Comparison of ENCODE assay signal across 22 cellular contexts in the genomic region with DNA sequence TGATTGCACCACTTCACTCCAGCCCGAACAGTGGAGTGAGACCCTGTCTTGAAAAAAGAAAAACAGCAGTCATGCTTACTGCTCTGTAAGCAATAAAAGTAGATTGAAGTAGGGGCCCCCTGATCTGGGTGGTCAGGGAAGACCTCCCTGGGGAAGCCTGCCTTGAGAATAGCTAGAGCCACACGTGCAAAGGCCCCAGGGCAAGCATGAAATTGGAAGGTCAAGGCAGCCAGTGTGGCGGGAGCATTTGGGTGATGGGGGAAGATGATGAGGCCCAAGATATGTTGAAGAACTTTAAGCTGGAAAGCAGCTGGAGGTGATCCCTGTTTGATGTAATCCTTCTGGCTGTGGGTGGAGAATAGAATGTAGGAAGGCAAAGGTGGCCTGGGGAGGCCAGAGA.
DNase-seq lines count a peak whose midpoint lies in the region; ATAC-seq, FAIRE-seq and TF ChIP-seq lines count a peak whose summit lies in the region.
"Had no signal": no experiment of that assay in that cellular context is flagged by ENCODE, and none has a peak within 500 bp of the region (broad histone marks: within the 10 kb centered on the region; RNA-seq: fewer than 3 reads in every experiment).

No MANE protein-coding gene starts in this region.

- H3K4me3 ChIP-seq in CD8-positive, alpha-beta T cell (ENCODE audit: low read depth, low read length), result no peak overlapping the region
- H3K4me3 ChIP-seq in H1 (ENCODE audit: extremely low read depth in 1 of 4, insufficient read depth in 2 of 4, low read depth in 3 of 4, low read length in 4 of 4) (no peak overlapping the region), mammary epithelial cell (replicated peaks in 1 of 3; ENCODE audit: insufficient read depth in 1 of 3, low read depth in 2 of 3, low read length in 3 of 3) (no peak overlapping the region)
- H3K4me3 ChIP-seq: GM23248, MG63 had no signal

- no peak for TF ChIP-seq CTCF in CD8-positive, alpha-beta T cell (IDR thresholded peaks at IDR 0.05)
- TF ChIP-seq CTCF in H1 (IDR thresholded peaks at IDR 0.05; ENCODE audit: control extremely low read depth in 1 of 3, insufficient read depth in 1 of 3, low read depth in 1 of 3, low read length in 3 of 3) (no peak), neural crest cell (conservative IDR thresholded peaks at IDR 0.05) (no peak), mammary epithelial cell (conservative IDR thresholded peaks at IDR 0.05 in 1 of 2, IDR thresholded peaks at IDR 0.05 in 1 of 2; ENCODE audit: extremely low read depth in 1 of 2, insufficient read depth in 1 of 2, low read depth in 1 of 2, low read length in 2 of 2) (no peak)

- no peaks in the 10 kb centered on the region for H3K23me2 ChIP-seq in H1 (ENCODE audit: low read depth, low read length)

- no peak overlapping the region for H4K5ac ChIP-seq in H1 (ENCODE audit: insufficient read length, low read depth, low read length)

- H3K27ac Mint-ChIP-seq in CD8-positive, alpha-beta T cell, result peak overlapping the region; percentile 56
- H3K27ac Mint-ChIP-seq in IgD-negative memory B cell (peak overlapping the region in 2 of 3 donors; percentile 44), neural crest cell (ENCODE audit: unreplicated experiment) (peak overlapping the region; percentile 91)

- H2BK15ac ChIP-seq in H1 (ENCODE audit: low read length), result no peak overlapping the region

- H3K4me1 Mint-ChIP-seq in CD8-positive, alpha-beta T cell (ENCODE audit: low read depth), result peaks cover 3% of the 10 kb centered on the region
- H3K4me1 Mint-ChIP-seq in IgD-negative memory B cell, result peaks cover 27 to 40% (median 35%) of the 10 kb centered on the region in 3 donors
- peaks cover 17% of the 10 kb centered on the region for H3K4me1 Mint-ChIP-seq in neural crest cell

- peaks cover 3% of the 10 kb centered on the region for H3K79me1 ChIP-seq in H1 (ENCODE audit: low read depth, low read length)

- no peak overlapping the region for H2BK5ac ChIP-seq in H1 (ENCODE audit: low read depth, low read length)

- no peak overlapping the region for H3K9ac ChIP-seq in H1 (replicated peaks in 1 of 4; ENCODE audit: extremely low read depth in 1 of 4, low read depth in 3 of 4, low read length in 3 of 4)
- H3K9ac ChIP-seq in mammary epithelial cell (ENCODE audit: insufficient read depth, low read length), result no peak overlapping the region
- H3K9ac ChIP-seq: GM23248 had no signal

- peaks cover 6% of the 10 kb centered on the region for H3K36me3 Mint-ChIP-seq in CD8-positive, alpha-beta T cell
- H3K36me3 Mint-ChIP-seq in IgD-negative memory B cell (peaks cover 11% of the 10 kb centered on the region), neural crest cell (ENCODE audit: low read depth) (peaks cover 3% of the 10 kb centered on the region)

- ATAC-seq in CD8-positive, alpha-beta T cell, result no peak
- ATAC-seq: HepG2, Panc1 had no signal

- H4K20me1 ChIP-seq in H1 (replicated peaks in 1 of 2; ENCODE audit: control insufficient read depth in 1 of 2, insufficient read depth in 2 of 2, low read length in 2 of 2) (no peaks in the 10 kb centered on the region), mammary epithelial cell (ENCODE audit: insufficient read depth, low read length) (no peaks in the 10 kb centered on the region)

- H3K9me3 Mint-ChIP-seq in CD8-positive, alpha-beta T cell, result no peaks in the 10 kb centered on the region
- no peaks in the 10 kb centered on the region for H3K9me3 Mint-ChIP-seq in IgD-negative memory B cell
- no peaks in the 10 kb centered on the region for H3K9me3 Mint-ChIP-seq in neural crest cell

- intact Hi-C loops in CD8-positive, alpha-beta T cell (cut with DNase I, micrococcal nuclease), result no loop called here
- intact Hi-C loops in cardiac septum (cut with DNase I) (no loop called here), mammary epithelial cell (cut with micrococcal nuclease) (no loop called here)

- H4K91ac ChIP-seq in H1 (replicated peaks; ENCODE audit: insufficient read length, low read length), result no peak overlapping the region

- H2AFZ ChIP-seq in H1 (ENCODE audit: low read length) (no peak overlapping the region), mammary epithelial cell (ENCODE audit: low read depth, low read length) (no peak overlapping the region)
- H2AFZ ChIP-seq: GM23248 had no signal

- H3K36me3 ChIP-seq in CD8-positive, alpha-beta T cell (ENCODE audit: insufficient read depth, low read length), result no peaks in the 10 kb centered on the region
- H3K36me3 ChIP-seq in H1 (ENCODE audit: control insufficient read depth in 2 of 4, insufficient read depth in 4 of 4, low read length in 3 of 4) (no peaks in the 10 kb centered on the region), mammary epithelial cell (ENCODE audit: insufficient read depth, low read length) (no peaks in the 10 kb centered on the region)
- H3K36me3 ChIP-seq: MG63 had no signal

- no peaks in the 10 kb centered on the region for H3K9me3 ChIP-seq in CD8-positive, alpha-beta T cell (ENCODE audit: low read length)
- H3K9me3 ChIP-seq in H1 (ENCODE audit: insufficient read depth in 2 of 2, low read depth in 1 of 2, low read length in 1 of 2) (no peaks in the 10 kb centered on the region), mammary epithelial cell (replicated peaks; ENCODE audit: insufficient read depth, low read length) (no peaks in the 10 kb centered on the region)
- H3K9me3 ChIP-seq: MG63 had no signal

- no peak overlapping the region for H3K4me2 ChIP-seq in H1 (ENCODE audit: insufficient read depth in 1 of 2, low read depth in 2 of 2, low read length in 2 of 2)
- H3K4me2 ChIP-seq in mammary epithelial cell (ENCODE audit: insufficient read depth, low read depth, low read length), result no peak overlapping the region

- no peak overlapping the region for H2BK20ac ChIP-seq in H1 (ENCODE audit: low read length)

- no peak overlapping the region for H4K8ac ChIP-seq in H1 (ENCODE audit: extremely low read depth, insufficient read depth, low read length)

- dilution Hi-C loops in mammary epithelial cell (cut with HindIII; ENCODE audit: low sequenced_read_pairs), result no loop called here

- 100% methylated on average over 3 of the region's 3 CpGs; no CpG with 5 or more reads in 1 of the 2 experiments for WGBS in H1 (ENCODE audit: extremely low coverage in 1 of 2, insufficient coverage in 1 of 2, insufficient read length in 1 of 2, insufficient replicate concordance in 2 of 2, low coverage in 1 of 2, low lambda C conversion rate in 2 of 2, missing lambda C conversion rate in 1 of 2), 2 experiments
- WGBS in mammary epithelial cell (ENCODE audit: low coverage, missing lambda C conversion rate), result 89% methylated on average over 3 of the region's 3 CpGs

- TF ChIP-seq EP300 in H1 (IDR thresholded peaks at IDR 0.05; ENCODE audit: borderline replicate concordance in 1 of 2, low read depth in 2 of 2, low read length in 2 of 2), result no peak

- no peak overlapping the region for H2BK120ac ChIP-seq in H1 (replicated peaks; ENCODE audit: low read depth, low read length)

- CTCF ChIA-PET in CD8-positive, alpha-beta T cell (lab: Charles Lee), result no interaction called here
- CTCF ChIA-PET in H1 (lab: Charles Lee; ENCODE audit: partially characterized antibody), result interaction anchor here (0.9 to 2.5 kb wide), 5 partner anchors 12 to 114 kb away, joined by 3 to 10 read pairs (median 6); no protein-coding TSS in a partner anchor
- CTCF ChIA-PET in mammary epithelial cell (lab: Charles Lee; ENCODE audit: low non-redundant PET), result no interaction called here

- TF ChIP-seq RAD21 in H1 (IDR thresholded peaks at IDR 0.05 in 1 of 2, conservative IDR thresholded peaks at IDR 0.05 in 1 of 2; ENCODE audit: low read depth in 2 of 2, low read length in 2 of 2), result no peak

- TF ChIP-seq POLR2A in H1 (IDR thresholded peaks at IDR 0.05; ENCODE audit: control extremely low read depth in 1 of 2, low read depth in 2 of 2, low read length in 2 of 2), result no peak

- no peak overlapping the region for H2AK5ac ChIP-seq in H1 (ENCODE audit: low read depth, low read length)

- peak overlapping the region; percentile 68; the same call in 1 of the 2 replicates for H2BK12ac ChIP-seq in H1 (ENCODE audit: low read depth, low read length)

- no peak overlapping the region for H3K14ac ChIP-seq in H1 (ENCODE audit: insufficient read length)

- in situ Hi-C loops in mammary epithelial cell (cut with MboI; ENCODE audit: low sequenced_read_pairs in 2 of 2), result no loop called here

- H3K4me3 Mint-ChIP-seq in CD8-positive, alpha-beta T cell, result no peak overlapping the region
- H3K4me3 Mint-ChIP-seq in IgD-negative memory B cell, result no peak overlapping the region
- no peak overlapping the region for H3K4me3 Mint-ChIP-seq in neural crest cell
- H3K4me3 Mint-ChIP-seq: CD4-positive, alpha-beta memory T cell had no signal

- no peak for DNase-seq in CD8-positive, alpha-beta T cell
- DNase-seq in H1 (ENCODE audit: low read depth in 1 of 2, low spot score in 2 of 2), result no peak
- no peak for DNase-seq in neural crest cell (ENCODE audit: low read depth, low spot score)
- DNase-seq in cardiac septum (ENCODE audit: low spot score), result no peak
- no peak for DNase-seq in RPMI8226
- no peak for DNase-seq in activated CD8-positive, alpha-beta memory T cell treated with anti-CD3 and anti-CD28 coated beads for 24 hours
- no peak for DNase-seq in mammary epithelial cell
- DNase-seq: ACHN; CD4-positive, alpha-beta memory T cell; DMS79; GM23248; MG63; NCI-H1092; NCI-H146; NCI-H2081 treated with DMSO at 0.1 percent for 48 hours; NCI-H510A treated with DMSO at 0.1 percent for 48 hours; NCI-H82; SHP77 had no signal

- H3K27me3 ChIP-seq in CD8-positive, alpha-beta T cell (ENCODE audit: insufficient read depth, low read length), result no peaks in the 10 kb centered on the region
- H3K27me3 ChIP-seq in H1 (replicated peaks in 1 of 4; ENCODE audit: control insufficient read depth in 3 of 4, extremely low read depth in 1 of 4, insufficient read depth in 3 of 4, low read length in 3 of 4) (no peaks in the 10 kb centered on the region), mammary epithelial cell (ENCODE audit: insufficient read depth, low read length) (no peaks in the 10 kb centered on the region)
- H3K27me3 ChIP-seq: MG63 had no signal

- no peak overlapping the region for H3K4ac ChIP-seq in H1 (replicated peaks; ENCODE audit: insufficient read length, low read depth, low read length)

- BruUV-seq in mammary epithelial cell (replicated peaks; lab: Mats Ljungman, UMichigan), result no TSS peak

- no peak overlapping the region for H3K56ac ChIP-seq in H1 (replicated peaks; ENCODE audit: insufficient read length, low read depth, low read length)

- no peak for FAIRE-seq in H1 (lab: Jason Lieb, UNC)
- FAIRE-seq: D721Med, HepG2 had no signal

- POLR2A ChIA-PET in CD8-positive, alpha-beta T cell (lab: Charles Lee), result no interaction called here
- POLR2A ChIA-PET in H1 (lab: Charles Lee; ENCODE audit: partially characterized antibody), result interaction anchor here (2.1 to 3.7 kb wide), 2 partner anchors 8 to 21 kb away, joined by 5 to 20 read pairs; no protein-coding TSS in a partner anchor

- H3K27ac ChIP-seq in CD8-positive, alpha-beta T cell (ENCODE audit: low read depth, low read length), result no peak overlapping the region
- no peak overlapping the region for H3K27ac ChIP-seq in H1 (ENCODE audit: low read depth, low read length)
- H3K27ac ChIP-seq in mammary epithelial cell (ENCODE audit: insufficient read depth, low read depth, low read length), result no peak overlapping the region
- H3K27ac ChIP-seq: GM23248 had no signal

- H3K18ac ChIP-seq in H1 (ENCODE audit: extremely low read depth, low read length), result no peak overlapping the region

- H3K79me2 ChIP-seq in H1 (ENCODE audit: control insufficient read depth in 1 of 2, insufficient read depth in 2 of 2, low read length in 2 of 2) (peaks cover 0 to 14% of the 10 kb centered on the region in 2 experiments; a peak in 2 of 4 replicates), mammary epithelial cell (ENCODE audit: insufficient read depth, low read length) (peaks cover 23% of the 10 kb centered on the region)

- H3K27me3 Mint-ChIP-seq in CD8-positive, alpha-beta T cell (ENCODE audit: low read depth), result no peaks in the 10 kb centered on the region
- H3K27me3 Mint-ChIP-seq in IgD-negative memory B cell (no peaks in the 10 kb centered on the region), neural crest cell (ENCODE audit: low read depth) (no peaks in the 10 kb centered on the region)
- H3K27me3 Mint-ChIP-seq: CD4-positive, alpha-beta memory T cell had no signal

- no peak overlapping the region for H3K23ac ChIP-seq in H1 (ENCODE audit: insufficient read length)

- no peaks in the 10 kb centered on the region for H3K4me1 ChIP-seq in CD8-positive, alpha-beta T cell (ENCODE audit: insufficient read depth, low read length)
- H3K4me1 ChIP-seq in H1 (replicated peaks in 1 of 4; ENCODE audit: control insufficient read depth in 3 of 4, insufficient read depth in 4 of 4, low read length in 3 of 4), result peaks cover 0 to 15% (median 9%) of the 10 kb centered on the region in 4 experiments; a peak in 6 of 7 replicates
- H3K4me1 ChIP-seq in mammary epithelial cell (ENCODE audit: insufficient read depth, low read length), result peaks cover 10% of the 10 kb centered on the region
